Comparison of ENCODE assay signal across 15 cellular contexts in genomic region chr6:128410584-128410983, GRCh38.
DNase-seq lines count a peak whose midpoint lies in the region; ATAC-seq and TF ChIP-seq lines count a peak whose summit lies in the region.
"Had no signal": no experiment of that assay in that cellular context is flagged by ENCODE, and none has a peak within 500 bp of the region (broad histone marks: within the 10 kb centered on the region; RNA-seq: fewer than 3 reads in every experiment).

No MANE protein-coding gene starts in this region.

- H3K4me3 ChIP-seq in BJ (ENCODE audit: low read depth, low read length): no peak overlapping the region
- H3K4me3 ChIP-seq: GM23338, Peyer's patch had no signal

- CTCF ChIA-PET in BJ (lab: Yijun Ruan, JAX): no interaction called here
- CTCF ChIA-PET in HEK293T (lab: Yijun Ruan, JAX): no interaction called here

- no peaks in the 10 kb centered on the region for H3K36me3 ChIP-seq in BJ (ENCODE audit: control insufficient read depth, insufficient read depth, low read length)
- H3K36me3 ChIP-seq: Peyer's patch had no signal

- intact Hi-C loops in left colon (cut with DNase I, micrococcal nuclease): no loop called here
- intact Hi-C loops in sciatic nerve (cut with DNase I): no loop called here

- ATAC-seq in left colon: peak; percentile 99
- ATAC-seq in sciatic nerve: no peak
- ATAC-seq: GM23338 had no signal

- no peak for TF ChIP-seq CTCF in BJ (IDR thresholded peaks at IDR 0.05; ENCODE audit: insufficient read depth, low read depth, low read length)

- H3K27me3 ChIP-seq in BJ (ENCODE audit: control insufficient read depth, insufficient read depth, low read length): no peaks in the 10 kb centered on the region
- H3K27me3 ChIP-seq: Peyer's patch had no signal

- peak; percentile 4 for DNase-seq in BJ (ENCODE audit: low read depth)
- peak; percentile 25 for DNase-seq in HEK293T (ENCODE audit: extremely low spot score)
- peak; percentile 10 for DNase-seq in T1000 (lab: John Stamatoyannopoulos, UW)
- peak; percentile 32 to 55 for DNase-seq in left colon
- no peak for DNase-seq in NCI-H1417 (lab: John Stamatoyannopoulos, UW)
- no peak for DNase-seq in islet precursor cell
- DNase-seq in dedifferentiated amniotic fluid mesenchymal stem cell (ENCODE audit: extremely low spot score): no peak
- no peak for DNase-seq in sciatic nerve (ENCODE audit: low spot score)
- DNase-seq: Caco-2, GDM1, NCI-H1092, NCI-H1694, NCI-H748 treated with DMSO at 0.1 percent for 48 hours had no signal

- POLR2A ChIA-PET in BJ (lab: Charles Lee): no interaction called here
- POLR2A ChIA-PET in HEK293T (lab: Yijun Ruan, JAX): no interaction called here

TF ChIP-seq in HEK293T, 16 proteins besides CTCF, POLR2A, EP300 and RAD21:
- TF ChIP-seq NFRKB (IDR thresholded peaks at IDR 0.05): no peak
- no peak for TF ChIP-seq HDGF (IDR thresholded peaks at IDR 0.05; ENCODE audit: borderline replicate concordance)
- no peak for TF ChIP-seq FOXM1 (IDR thresholded peaks at IDR 0.05; ENCODE audit: borderline replicate concordance)
- no peak for TF ChIP-seq BHLHE40 (IDR thresholded peaks at IDR 0.05; ENCODE audit: borderline replicate concordance)
- TF ChIP-seq L3MBTL2 (conservative IDR thresholded peaks at IDR 0.05): no peak
- no peak for TF ChIP-seq LEF1 (IDR thresholded peaks at IDR 0.05; ENCODE audit: borderline replicate concordance)
- TF ChIP-seq CTBP1 (IDR thresholded peaks at IDR 0.05; ENCODE audit: borderline replicate concordance): no peak
- no peak for TF ChIP-seq TARDBP (IDR thresholded peaks at IDR 0.05)
- TF ChIP-seq FOXK2 (IDR thresholded peaks at IDR 0.05): no peak
- no peak for TF ChIP-seq FOXA1 (IDR thresholded peaks at IDR 0.05)
- TF ChIP-seq ARNT (IDR thresholded peaks at IDR 0.05): no peak
- TF ChIP-seq SP1 (IDR thresholded peaks at IDR 0.05): no peak
- TF ChIP-seq ELF4 (IDR thresholded peaks at IDR 0.05): no peak
- TF ChIP-seq SUZ12 (IDR thresholded peaks at IDR 0.05): no peak
- no peak for TF ChIP-seq PKNOX1 (IDR thresholded peaks at IDR 0.05)
- no peak for TF ChIP-seq ZNF384 (IDR thresholded peaks at IDR 0.05)

Comparison
In these comparisons a context has a peak if more than half of its experiments do, and no peak if none do; other contexts are left out.
1. DNase-seq: peak in BJ (single experiment), HEK293T (single experiment), T1000 (single experiment) and left colon (2 of 2); none in NCI-H1417 (0 of 3), islet precursor cell (single experiment), dedifferentiated amniotic fluid mesenchymal stem cell (single experiment) and sciatic nerve (single experiment).